1 cellular context compared by ENCODE assay signal in genomic region chr16:80997139-80997798, GRCh38.
TF ChIP-seq lines count a peak whose summit lies in the region.

No MANE protein-coding gene starts in this region.

TF ChIP-seq in K562, 482 proteins besides CTCF, POLR2A, EP300 and RAD21:
- no peak for TF ChIP-seq PHF8 (IDR thresholded peaks at IDR 0.05; ENCODE audit: borderline replicate concordance, low read length)
- TF ChIP-seq ARNT (IDR thresholded peaks at IDR 0.05), result 0 out of 4 replicates have a peak, but pooled peaks of 1 of the 2 experiments have one; percentile 32
- no peak for TF ChIP-seq FOSL1 (tag; conservative IDR thresholded peaks at IDR 0.05)
- no peak for TF ChIP-seq STAT5A (IDR thresholded peaks at IDR 0.05; ENCODE audit: borderline replicate concordance, low read length)
- TF ChIP-seq SP1 (CRISPR knock-in tag; IDR thresholded peaks at IDR 0.05), result 0 out of 2 replicates have a peak, but pooled peaks have one; percentile 19
- peak; percentile 56 for TF ChIP-seq HMBOX1 (IDR thresholded peaks at IDR 0.05)
- TF ChIP-seq RREB1 (CRISPR knock-in tag; IDR thresholded peaks at IDR 0.05), result no peak
- peak; percentile 48 for TF ChIP-seq TEAD4 (IDR thresholded peaks at IDR 0.05; ENCODE audit: low read length)
- TF ChIP-seq TEAD4 (CRISPR knock-in tag; IDR thresholded peaks at IDR 0.05; ENCODE audit: borderline replicate concordance), result no peak
- 0 out of 4 replicates have a peak, but pooled peaks of 1 of the 2 experiments have one; percentile 23 for TF ChIP-seq KDM1A (IDR thresholded peaks at IDR 0.05)
- no peak for TF ChIP-seq LARP7 (IDR thresholded peaks at IDR 0.05)
- peak; percentile 68 for TF ChIP-seq ZEB2 (IDR thresholded peaks at IDR 0.05)
- TF ChIP-seq ELF1 (tag; IDR thresholded peaks at IDR 0.05), result 0 out of 2 replicates have a peak, but pooled peaks have one; percentile 26
- no peak for TF ChIP-seq ZNF398 (CRISPR knock-in tag; IDR thresholded peaks at IDR 0.05)
- no peak for TF ChIP-seq ERF (CRISPR knock-in tag; IDR thresholded peaks at IDR 0.05)
- TF ChIP-seq HES1 (IDR thresholded peaks at IDR 0.05; ENCODE audit: low read depth), result no peak
- no peak for TF ChIP-seq MAZ (CRISPR knock-in tag; conservative IDR thresholded peaks at IDR 0.05 in 1 of 2, IDR thresholded peaks at IDR 0.05 in 1 of 2)
- TF ChIP-seq PHF21A (IDR thresholded peaks at IDR 0.05; ENCODE audit: borderline replicate concordance, low read depth), result no peak
- TF ChIP-seq CTBP1 (IDR thresholded peaks at IDR 0.05; ENCODE audit: borderline replicate concordance), result peak; percentile 74; the same call in 1 of the 2 replicates
- TF ChIP-seq CBFA2T3 (IDR thresholded peaks at IDR 0.05), result peak; percentile 33
- TF ChIP-seq PRMT5 (CRISPR knock-in tag; IDR thresholded peaks at IDR 0.05), result no peak
- no peak for TF ChIP-seq BRF2 (IDR thresholded peaks at IDR 0.05; ENCODE audit: borderline replicate concordance, insufficient read depth, insufficient read length)
